Comparison of ENCODE assay signal across 1 cellular context in genomic region chr11:102272047-102272824, GRCh38.
TF ChIP-seq lines count a peak whose summit lies in the region.

No MANE protein-coding gene starts in this region.

TF ChIP-seq in H1, 55 proteins besides CTCF, POLR2A, EP300 and RAD21:
- no peak for TF ChIP-seq KDM5A (IDR thresholded peaks at IDR 0.05; ENCODE audit: low read length)
- TF ChIP-seq ATF3 (IDR thresholded peaks at IDR 0.05; ENCODE audit: insufficient read depth, low read depth, low read length): no peak
- TF ChIP-seq, protein P1, sequence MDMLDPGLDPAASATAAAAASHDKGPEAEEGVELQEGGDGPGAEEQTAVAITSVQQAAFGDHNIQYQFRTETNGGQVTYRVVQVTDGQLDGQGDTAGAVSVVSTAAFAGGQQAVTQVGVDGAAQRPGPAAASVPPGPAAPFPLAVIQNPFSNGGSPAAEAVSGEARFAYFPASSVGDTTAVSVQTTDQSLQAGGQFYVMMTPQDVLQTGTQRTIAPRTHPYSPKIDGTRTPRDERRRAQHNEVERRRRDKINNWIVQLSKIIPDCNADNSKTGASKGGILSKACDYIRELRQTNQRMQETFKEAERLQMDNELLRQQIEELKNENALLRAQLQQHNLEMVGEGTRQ (IDR thresholded peaks at IDR 0.05; ENCODE audit: low read length): no peak
- TF ChIP-seq HDAC2 (IDR thresholded peaks at IDR 0.05; ENCODE audit: borderline replicate concordance in 1 of 2, low read depth in 2 of 2, low read length in 2 of 2): no peak
- no peak for TF ChIP-seq TBP (IDR thresholded peaks at IDR 0.05; ENCODE audit: low read depth, low read length)
- no peak for TF ChIP-seq EZH2 (IDR thresholded peaks at IDR 0.05; ENCODE audit: low read depth, low read length, severe bottlenecking)
TF ChIP-seq in H1: peak in this region for 0.
